ENCODE assay signal across 9 cellular contexts in the genomic region with DNA sequence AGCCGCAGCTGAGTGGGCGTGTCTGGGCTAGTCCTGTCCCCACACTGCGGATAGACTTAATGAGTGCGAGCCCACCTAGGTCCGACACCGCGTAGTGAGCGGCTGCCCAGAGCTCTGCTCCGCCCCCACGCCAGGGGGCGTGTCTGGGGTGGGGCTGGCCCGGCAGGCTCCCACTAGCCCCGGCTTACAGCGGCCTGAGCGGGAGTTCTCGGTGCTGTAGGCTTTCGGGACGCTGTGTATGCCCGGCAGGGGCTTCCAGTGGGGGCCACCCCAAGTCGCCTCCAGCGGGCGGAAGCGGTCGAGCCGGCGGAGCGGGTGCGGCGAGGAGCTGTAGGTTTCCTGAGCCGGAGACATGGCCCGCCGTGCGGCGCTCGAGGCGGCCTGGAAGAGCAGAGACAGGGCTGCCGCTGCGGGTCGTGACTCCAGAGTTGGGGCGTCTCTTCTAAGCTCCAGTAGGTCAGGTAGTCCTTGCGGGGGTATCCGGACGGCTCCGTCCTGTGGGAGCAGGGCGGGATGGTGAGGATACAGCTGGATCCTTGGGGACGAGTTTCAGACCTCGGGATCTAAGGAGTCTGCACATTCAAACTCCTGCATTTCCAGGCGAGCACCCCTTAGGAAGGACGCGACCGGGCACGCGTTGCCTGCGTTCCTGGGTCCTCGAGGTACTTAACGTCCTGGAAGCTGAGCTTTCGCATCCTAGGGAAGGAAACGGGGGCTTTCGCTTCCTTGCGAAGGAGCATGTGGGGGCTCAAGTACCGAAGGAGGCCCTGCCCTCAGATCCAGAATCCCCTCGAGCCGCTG. TPM values are rescaled to one million over a fixed set of nuclear protein-coding genes. Genes with fewer than 3 reads are reported as not detected.
DNase-seq lines count a peak whose midpoint lies in the region; ATAC-seq and TF ChIP-seq lines count a peak whose summit lies in the region.
"Had no signal": no experiment of that assay in that cellular context is flagged by ENCODE, and none has a peak within 500 bp of the region (broad histone marks: within the 10 kb centered on the region; RNA-seq: fewer than 3 reads in every experiment).

No MANE protein-coding gene starts in this region.

- CTCF ChIA-PET in activated CD4-positive, alpha-beta memory T cell treated with anti-CD3 and anti-CD28 coated beads, Interleukin-2, amount 10 ng/mL, durations not matched to agents 7 days and 5 days (lab: Charles Lee) = interaction anchor here (0.6 to 0.8 kb wide), 2 partner anchors 39 to 143 kb away, joined by 4 read pairs; no protein-coding TSS in a partner anchor

- H3K4me3 ChIP-seq in GM12865 (ENCODE audit: low read depth, low read length) (peak overlapping the region; percentile 52), endodermal cell (ENCODE audit: low read length) (peak overlapping the region; percentile 77)

- peaks cover 49% of the 10 kb centered on the region for H3K27me3 Mint-ChIP-seq in activated CD4-positive, alpha-beta memory T cell treated with anti-CD3 and anti-CD28 coated beads, Interleukin-2, amount 10 ng/mL, durations not matched to agents 7 days and 5 days
- H3K27me3 Mint-ChIP-seq in endodermal cell (ENCODE audit: insufficient read depth) (peaks cover 73% of the 10 kb centered on the region), mesothelial cell of epicardium (ENCODE audit: low read depth) (peaks cover 26% of the 10 kb centered on the region)

- H3K4me1 Mint-ChIP-seq in activated CD4-positive, alpha-beta memory T cell treated with anti-CD3 and anti-CD28 coated beads, Interleukin-2, amount 10 ng/mL, durations not matched to agents 7 days and 5 days = peaks cover 23% of the 10 kb centered on the region
- H3K4me1 Mint-ChIP-seq in endodermal cell (peaks cover 6% of the 10 kb centered on the region), mesothelial cell of epicardium (peaks cover 18% of the 10 kb centered on the region)

- H3K9ac ChIP-seq in endodermal cell (ENCODE audit: extremely low read depth, low read length, poor library complexity, severe bottlenecking) = no peak overlapping the region

- POLR2A ChIA-PET in activated CD4-positive, alpha-beta memory T cell treated with anti-CD3 and anti-CD28 coated beads, Interleukin-2, amount 10 ng/mL, durations not matched to agents 7 days and 5 days (lab: Charles Lee) = no interaction called here

- ATAC-seq in stimulated activated naive CD8-positive, alpha-beta T cell treated with anti-CD3 and anti-CD28 coated beads, Interleukin-15, Interleukin-2, amounts not matched to agents 100 U/mL and 50 U/mL, for 24 hours = peak; percentile 68
- no peak for ATAC-seq in HG03135 (IDR thresholded peaks at IDR 0.05; ENCODE audit: unreplicated experiment)

- H3K27ac Mint-ChIP-seq in activated CD4-positive, alpha-beta memory T cell treated with anti-CD3 and anti-CD28 coated beads, Interleukin-2, amount 10 ng/mL, durations not matched to agents 7 days and 5 days = no peak overlapping the region
- H3K27ac Mint-ChIP-seq in endodermal cell (no peak overlapping the region), mesothelial cell of epicardium (no peak overlapping the region)

- no peaks in the 10 kb centered on the region for H3K9me3 ChIP-seq in endodermal cell (ENCODE audit: control insufficient read depth, low read length)

- no peaks in the 10 kb centered on the region for H3K36me3 ChIP-seq in endodermal cell (ENCODE audit: control insufficient read depth, insufficient read depth, low read length)

- H3K9me3 Mint-ChIP-seq in activated CD4-positive, alpha-beta memory T cell treated with anti-CD3 and anti-CD28 coated beads, Interleukin-2, amount 10 ng/mL, durations not matched to agents 7 days and 5 days = no peaks in the 10 kb centered on the region
- H3K9me3 Mint-ChIP-seq in endodermal cell = no peaks in the 10 kb centered on the region
- H3K9me3 Mint-ChIP-seq in mesothelial cell of epicardium = no peaks in the 10 kb centered on the region

- H3K27ac ChIP-seq in endodermal cell (ENCODE audit: low read depth, low read length) = no peak overlapping the region

- DNase-seq in GM12865 (ENCODE audit: low read depth) (peak; percentile 45), LoVo (ENCODE audit: low spot score) (peak; percentile 65), endodermal cell (peak; percentile 89), mesothelial cell of epicardium (ENCODE audit: low spot score in 2 of 2, unreplicated experiment in 2 of 2) (peak in 1 of 2 experiments; percentile 72), G401 (ENCODE audit: low spot score) (no peak)
- peak; percentile 60 for DNase-seq in activated CD4-positive, alpha-beta memory T cell treated with anti-CD3 and anti-CD28 coated beads, Interleukin-2, amount 10 ng/mL, durations not matched to agents 7 days and 5 days
- peak; percentile 68 for DNase-seq in stimulated activated naive CD8-positive, alpha-beta T cell treated with anti-CD3 and anti-CD28 coated beads, Interleukin-15, Interleukin-2, amounts not matched to agents 100 U/mL and 50 U/mL, for 24 hours

- H3K36me3 Mint-ChIP-seq in activated CD4-positive, alpha-beta memory T cell treated with anti-CD3 and anti-CD28 coated beads, Interleukin-2, amount 10 ng/mL, durations not matched to agents 7 days and 5 days (ENCODE audit: low read depth) = no peaks in the 10 kb centered on the region
- H3K36me3 Mint-ChIP-seq in endodermal cell (ENCODE audit: low read depth) (no peaks in the 10 kb centered on the region), mesothelial cell of epicardium (peaks cover 4% of the 10 kb centered on the region)

- in situ Hi-C loops in G401 (cut with HindIII; ENCODE audit: low sequenced_read_pairs) = no loop called here

- no peaks in the 10 kb centered on the region for H3K4me1 ChIP-seq in endodermal cell (ENCODE audit: control insufficient read depth, insufficient read depth, low read length)

- H3K4me3 Mint-ChIP-seq in activated CD4-positive, alpha-beta memory T cell treated with anti-CD3 and anti-CD28 coated beads, Interleukin-2, amount 10 ng/mL, durations not matched to agents 7 days and 5 days = peak overlapping the region; percentile 62
- peak overlapping the region; percentile 52 for H3K4me3 Mint-ChIP-seq in endodermal cell
- H3K4me3 Mint-ChIP-seq in mesothelial cell of epicardium = peak overlapping the region; percentile 70

- peak; percentile 13 for TF ChIP-seq CTCF in GM12865 (IDR thresholded peaks at IDR 0.05; ENCODE audit: insufficient read depth, low read depth, low read length, missing control alignments)
- peak; percentile 50 for TF ChIP-seq CTCF in endodermal cell (conservative IDR thresholded peaks at IDR 0.05)
- peak; percentile 17 for TF ChIP-seq CTCF in mesothelial cell of epicardium (IDR thresholded peaks at IDR 0.05; ENCODE audit: unreplicated experiment)

- peaks cover 48% of the 10 kb centered on the region for H3K27me3 ChIP-seq in endodermal cell (ENCODE audit: control insufficient read depth, insufficient read depth, low read length, poor library complexity, severe bottlenecking)

- WGBS in endodermal cell (ENCODE audit: insufficient coverage in 1 of 2, insufficient read length in 1 of 2), 2 experiments = 3 to 5% methylated on average over 31 to 63 of the region's 63 CpGs

RNA-seq across cellular contexts. Expression of gene CGB7, which starts 1.2 kb away (rescaled TPM):
- not detected for total RNA-seq in activated CD4-positive, alpha-beta memory T cell treated with anti-CD3 and anti-CD28 coated beads, Interleukin-2, amount 10 ng/mL, durations not matched to agents 7 days and 5 days
- 1 to 10 TPM; 1.5 to 2.9 TPM for total RNA-seq in endodermal cell
- polyA plus RNA-seq in endodermal cell (2013, experiment 1 of 2) = 2.5 TPM
- polyA plus RNA-seq in endodermal cell (2013, experiment 2 of 2) = 1.4 TPM
- 23.1 to 26.5 TPM (median 25.5 TPM) in 3 replicates for total RNA-seq in mesothelial cell of epicardium
- 4.8 and 7.2 TPM in 2 replicates for total RNA-seq in G401 (2014; rRNA removed; shearing (Covaris generic))
- total RNA-seq: glomerular endothelial cell had no signal

RNA-seq across cellular contexts. Expression of gene CGB8, which starts 7.4 kb away (rescaled TPM):
- not detected for total RNA-seq in activated CD4-positive, alpha-beta memory T cell treated with anti-CD3 and anti-CD28 coated beads, Interleukin-2, amount 10 ng/mL, durations not matched to agents 7 days and 5 days
- total RNA-seq in endodermal cell (not detected), mesothelial cell of epicardium (0.29 to 0.31 TPM in 2 of 3 replicates, not detected in the other)
- not detected for polyA plus RNA-seq in endodermal cell (2013, experiment 1 of 2)
- not detected for polyA plus RNA-seq in endodermal cell (2013, experiment 2 of 2)
- not detected in 2 replicates for total RNA-seq in G401 (2014; rRNA removed; shearing (Covaris generic))
- total RNA-seq: glomerular endothelial cell had no signal

RNA-seq across cellular contexts. Expression of gene NTF4, which starts 8.3 kb away (rescaled TPM):
- not detected for total RNA-seq in activated CD4-positive, alpha-beta memory T cell treated with anti-CD3 and anti-CD28 coated beads, Interleukin-2, amount 10 ng/mL, durations not matched to agents 7 days and 5 days
- total RNA-seq in endodermal cell (1 to 10 TPM; 5.0 to 8.9 TPM), mesothelial cell of epicardium (48.5 to 50.8 TPM (median 49.6 TPM) in 3 replicates)
- polyA plus RNA-seq in endodermal cell (2013, experiment 1 of 2) = 3.1 TPM
- 3.9 TPM for polyA plus RNA-seq in endodermal cell (2013, experiment 2 of 2)
- total RNA-seq in G401 (2014; rRNA removed; shearing (Covaris generic)) = 11.5 and 18.3 TPM in 2 replicates
- total RNA-seq: glomerular endothelial cell had no signal

RNA-seq across cellular contexts. Expression of gene CGB5, which starts 12.7 kb away (rescaled TPM):
- total RNA-seq in activated CD4-positive, alpha-beta memory T cell treated with anti-CD3 and anti-CD28 coated beads, Interleukin-2, amount 10 ng/mL, durations not matched to agents 7 days and 5 days = not detected
- total RNA-seq in endodermal cell (under 1 TPM in 1 of 2 donors, not detected in 1; 0.44 TPM), mesothelial cell of epicardium (3.7 to 5.7 TPM (median 5.7 TPM) in 3 replicates)
- not detected for polyA plus RNA-seq in endodermal cell (2013, experiment 1 of 2)
- not detected for polyA plus RNA-seq in endodermal cell (2013, experiment 2 of 2)
- total RNA-seq in G401 (2014; rRNA removed; shearing (Covaris generic)) = not detected in 2 replicates
- total RNA-seq: glomerular endothelial cell had no signal

RNA-seq across cellular contexts. Expression of gene KCNA7, which starts 16.2 kb away (rescaled TPM):
- total RNA-seq in activated CD4-positive, alpha-beta memory T cell treated with anti-CD3 and anti-CD28 coated beads, Interleukin-2, amount 10 ng/mL, durations not matched to agents 7 days and 5 days = not detected
- total RNA-seq in endodermal cell (under 1 TPM in 1 of 2 donors, not detected in 1; 0.07 TPM), mesothelial cell of epicardium (0.07 TPM in 1 of 3 replicates, not detected in the others)
- not detected for polyA plus RNA-seq in endodermal cell (2013, experiment 1 of 2)
- polyA plus RNA-seq in endodermal cell (2013, experiment 2 of 2) = not detected
- total RNA-seq in G401 (2014; rRNA removed; shearing (Covaris generic)) = 0.06 TPM in 1 of 2 replicates, not detected in the other

Comparison
In these comparisons a context has a peak if more than half of its experiments do, and no peak if none do; other contexts are left out.
1. RNA of gene NTF4, which starts 8.3 kb away (total RNA-seq): 48.5 to 50.8 TPM in mesothelial cell of epicardium, 11.5 to 18.3 TPM in G401 and 5.0 to 8.9 TPM in endodermal cell; not detected in activated CD4-positive, alpha-beta memory T cell treated with anti-CD3 and anti-CD28 coated beads, Interleukin-2, amount 10 ng/mL, durations not matched to agents 7 days and 5 days; every median in the first group is over 4 times any median in the second.
2. Peak in every context shown above with its lines, with median percentiles within 50 percentile points of each other: CTCF ChIP-seq and H3K4me3 Mint-ChIP-seq.